13 cellular contexts compared by ENCODE assay signal in genomic region chr4:17512973-17513665, GRCh38. TPM values are rescaled to one million over a fixed set of nuclear protein-coding genes. Genes with fewer than 3 reads are reported as not detected.
DNase-seq lines count a peak whose midpoint lies in the region; ATAC-seq, FAIRE-seq and TF ChIP-seq lines count a peak whose summit lies in the region.
"Had no signal": no experiment of that assay in that cellular context is flagged by ENCODE, and none has a peak within 500 bp of the region (broad histone marks: within the 10 kb centered on the region; RNA-seq: fewer than 3 reads in every experiment).

No MANE protein-coding gene starts in this region.

- H3K9me3 Mint-ChIP-seq in HFFc6: no peaks in the 10 kb centered on the region
- H3K9me3 Mint-ChIP-seq in activated naive CD8-positive, alpha-beta T cell treated with anti-CD3 and anti-CD28 coated beads for 36 hours: no peaks in the 10 kb centered on the region

- CTCF ChIA-PET in HEK293T (lab: Yijun Ruan, JAX): interaction anchor here (0.6 to 1.8 kb wide), 4 partner anchors 20 to 1994 kb away, joined by 3 read pairs; no protein-coding TSS in a partner anchor

- peaks cover 22% of the 10 kb centered on the region for H3K27me3 Mint-ChIP-seq in HFFc6 (ENCODE audit: insufficient read depth)
- H3K27me3 Mint-ChIP-seq in activated naive CD8-positive, alpha-beta T cell treated with anti-CD3 and anti-CD28 coated beads for 36 hours: peaks cover 6% of the 10 kb centered on the region

- POLR2A ChIA-PET in HEK293T (lab: Yijun Ruan, JAX): interaction anchor here (1.1 kb wide), 1 partner anchor 297 kb away, joined by 3 read pairs; the partner anchor contains the start of gene DCAF16

- peaks cover 11 to 17% (median 14%) of the 10 kb centered on the region in 11 experiments; a peak in 20 of 22 replicates for H3K36me3 ChIP-seq in BLaER1 treated with 17β-estradiol and CSF1 and Interleukin-3, amounts not matched to agents 10 nM and 100 nM
- peaks cover 0 to 3% of the 10 kb centered on the region in 2 donors for H3K36me3 ChIP-seq in kidney (ENCODE audit: control insufficient read depth in 1 of 2, insufficient read depth in 2 of 2, low read length in 2 of 2)

- peaks cover 27% of the 10 kb centered on the region for H3K4me1 Mint-ChIP-seq in HFFc6 (ENCODE audit: low read depth)
- H3K4me1 Mint-ChIP-seq in activated naive CD8-positive, alpha-beta T cell treated with anti-CD3 and anti-CD28 coated beads for 36 hours: peaks cover 18% of the 10 kb centered on the region

- peaks cover 7% of the 10 kb centered on the region; the same call in 1 of the 2 replicates for H3K36me3 Mint-ChIP-seq in HFFc6 (ENCODE audit: low read depth)
- peaks cover 9% of the 10 kb centered on the region for H3K36me3 Mint-ChIP-seq in activated naive CD8-positive, alpha-beta T cell treated with anti-CD3 and anti-CD28 coated beads for 36 hours

- peak overlapping the region; percentile 81; the same call in 1 of the 2 replicates for H3K4me3 Mint-ChIP-seq in HFFc6
- H3K4me3 Mint-ChIP-seq in activated naive CD8-positive, alpha-beta T cell treated with anti-CD3 and anti-CD28 coated beads for 36 hours: peak overlapping the region; percentile 74

- no peaks in the 10 kb centered on the region for H3K27me3 ChIP-seq in BLaER1 treated with 17β-estradiol and CSF1 and Interleukin-3, amounts not matched to agents 10 nM and 100 nM

- H3K4me1 ChIP-seq in BLaER1 treated with 17β-estradiol and CSF1 and Interleukin-3, amounts not matched to agents 10 nM and 100 nM: peaks cover 17 to 27% (median 23%) of the 10 kb centered on the region in 10 experiments
- H3K4me1 ChIP-seq in kidney (ENCODE audit: control insufficient read depth in 1 of 2, insufficient read depth in 1 of 2, low read depth in 1 of 2, low read length in 2 of 2): peaks cover 14 to 18% of the 10 kb centered on the region in 2 donors

- H3K4me2 ChIP-seq in BLaER1 treated with 17β-estradiol and CSF1 and Interleukin-3, amounts not matched to agents 10 nM and 100 nM: peak overlapping the region in 10 of 11 experiments; percentile 83 to 97 (median 89); a peak in 20 of 22 replicates

- H3K9me3 ChIP-seq in BLaER1 treated with 17β-estradiol and CSF1 and Interleukin-3, amounts not matched to agents 10 nM and 100 nM (replicated peaks in 1 of 11): no peaks in the 10 kb centered on the region
- no peaks in the 10 kb centered on the region for H3K9me3 ChIP-seq in kidney (ENCODE audit: control insufficient read depth in 1 of 2, low read length in 2 of 2)

- ATAC-seq in GM18519 (IDR thresholded peaks at IDR 0.05; ENCODE audit: low FRiP score, unreplicated experiment) (no peak), HG03439 (IDR thresholded peaks at IDR 0.05; ENCODE audit: unreplicated experiment) (no peak)

- H3K27ac ChIP-seq in BLaER1 treated with 17β-estradiol and CSF1 and Interleukin-3, amounts not matched to agents 10 nM and 100 nM: no peak overlapping the region
- H3K27ac ChIP-seq in kidney (ENCODE audit: low read depth in 2 of 2, low read length in 2 of 2): no peak overlapping the region

- FAIRE-seq in kidney (lab: Jason Lieb, UNC): no peak

- TF ChIP-seq CTCF in HFFc6 (IDR thresholded peaks at IDR 0.05) (no peak), kidney (IDR thresholded peaks at IDR 0.05; ENCODE audit: borderline replicate concordance, extremely low read depth, insufficient read depth) (no peak)

- DNase-seq in HFFc6 (no peak), kidney (no peak), kidney tubule cell (ENCODE audit: low spot score) (no peak), HEK293T (ENCODE audit: extremely low spot score) (no peak)
- no peak for DNase-seq in activated naive CD8-positive, alpha-beta T cell treated with anti-CD3 and anti-CD28 coated beads for 36 hours
- DNase-seq: DMS79, NCI-H2227 treated with DMSO at 0.1 percent for 48 hours, T-helper 9 cell had no signal

- H3K27ac Mint-ChIP-seq in HFFc6: no peak overlapping the region
- H3K27ac Mint-ChIP-seq in activated naive CD8-positive, alpha-beta T cell treated with anti-CD3 and anti-CD28 coated beads for 36 hours: peak overlapping the region; percentile 46

- intact Hi-C loops in kidney (cut with DNase I): no loop called here

- H4K20me1 ChIP-seq in BLaER1 treated with 17β-estradiol and CSF1 and Interleukin-3, amounts not matched to agents 10 nM and 100 nM: peaks cover 0 to 18% (median 0%) of the 10 kb centered on the region in 11 experiments; a peak in 4 of 22 replicates

- H3K9ac ChIP-seq in BLaER1 treated with 17β-estradiol and CSF1 and Interleukin-3, amounts not matched to agents 10 nM and 100 nM: peak overlapping the region in 4 of 11 experiments; percentile 75 to 85 (median 82); a peak in 4 of 22 replicates
- H3K9ac ChIP-seq in kidney (ENCODE audit: low read length in 2 of 2): peak overlapping the region; percentile 17 to 53

- H3K4me3 ChIP-seq in BLaER1 treated with 17β-estradiol and CSF1 and Interleukin-3, amounts not matched to agents 10 nM and 100 nM: peak overlapping the region in 2 of 10 experiments; percentile 73 to 77; a peak in 2 of 20 replicates
- no peak overlapping the region for H3K4me3 ChIP-seq in kidney (ENCODE audit: low read length in 2 of 2)

TF ChIP-seq in HEK293T, 16 proteins besides CTCF, POLR2A, EP300 and RAD21:
- no peak for TF ChIP-seq CTBP1 (IDR thresholded peaks at IDR 0.05; ENCODE audit: borderline replicate concordance)
TF ChIP-seq in HEK293T: peak in this region for 0.

RNA-seq across cellular contexts. Expression of gene QDPR, which starts 1.2 kb away (rescaled TPM):
- 10 to 100 TPM; 39.0 to 49.0 (median 43.6) TPM for total RNA-seq in HFFc6 (2021; fragmentation: NEBNext Ultra II Directional; extraction: Animal tissue kit (Norgen Biotek cat#: 25700))
- 10 to 100 TPM; 56.5 to 57.9 TPM for total RNA-seq in activated naive CD8-positive, alpha-beta T cell treated with anti-CD3 and anti-CD28 coated beads for 36 hours
- 33.5 TPM for total RNA-seq in kidney
- polyA plus RNA-seq in kidney (ENCODE audit: insufficient read depth, low read depth, low replicate concordance): 208 TPM

RNA-seq across cellular contexts. Expression of gene CLRN2, which starts 1.8 kb away (rescaled TPM):
- total RNA-seq in HFFc6 (2021; fragmentation: NEBNext Ultra II Directional; extraction: Animal tissue kit (Norgen Biotek cat#: 25700)): not detected
- not detected for total RNA-seq in activated naive CD8-positive, alpha-beta T cell treated with anti-CD3 and anti-CD28 coated beads for 36 hours
- not detected for total RNA-seq in kidney
- not detected for polyA plus RNA-seq in kidney (ENCODE audit: insufficient read depth, low read depth, low replicate concordance)
- total RNA-seq: liver had no signal
- polyA plus RNA-seq: adipose tissue had no signal
